37 cellular contexts compared by ENCODE assay signal in genomic region chr3:96259-96658, GRCh38.
"Had no signal": no experiment of that assay in that cellular context is flagged by ENCODE, and none has a peak within 500 bp of the region (broad histone marks: within the 10 kb centered on the region; RNA-seq: fewer than 3 reads in every experiment).

No MANE protein-coding gene starts in this region.

- H3K27me3 Mint-ChIP-seq: activated CD4-positive, alpha-beta memory T cell treated with anti-CD3 and anti-CD28 coated beads, Interleukin-2, amount 10 ng/mL, durations not matched to agents 7 days and 5 days; activated CD4-positive, alpha-beta T cell treated with anti-CD3 and anti-CD28 coated beads, Interleukin-2, amount 10 ng/mL, durations not matched to agents 7 days and 5 days; activated CD8-positive, alpha-beta memory T cell treated with anti-CD3 and anti-CD28 coated beads, Interleukin-2, amount 10 ng/mL, durations not matched to agents 7 days and 5 days; activated naive CD4-positive, alpha-beta T cell treated with anti-CD3 and anti-CD28 coated beads, Interleukin-2, amount 10 ng/mL, durations not matched to agents 7 days and 5 days; activated naive CD8-positive, alpha-beta T cell; activated naive CD8-positive, alpha-beta T cell treated with anti-CD3 and anti-CD28 coated beads, Interleukin-2, amount 10 ng/mL, durations not matched to agents 7 days and 5 days; brain; central memory CD8-positive, alpha-beta T cell had no signal

- H3K4me1 Mint-ChIP-seq: activated CD4-positive, alpha-beta memory T cell treated with anti-CD3 and anti-CD28 coated beads, Interleukin-2, amount 10 ng/mL, durations not matched to agents 7 days and 5 days; activated CD4-positive, alpha-beta T cell treated with anti-CD3 and anti-CD28 coated beads for 36 hours; activated CD4-positive, alpha-beta T cell treated with anti-CD3 and anti-CD28 coated beads, Interleukin-2, amount 10 ng/mL, durations not matched to agents 7 days and 5 days; activated CD8-positive, alpha-beta memory T cell treated with anti-CD3 and anti-CD28 coated beads, Interleukin-2, amount 10 ng/mL, durations not matched to agents 7 days and 5 days; activated naive CD4-positive, alpha-beta T cell treated with anti-CD3 and anti-CD28 coated beads, Interleukin-2, amount 10 ng/mL, durations not matched to agents 7 days and 5 days; activated naive CD4-positive, alpha-beta T cell treated with anti-CD3 and anti-CD28 coated beads, Interleukin-2, amount 50 U/mL, for 24 hours; activated naive CD8-positive, alpha-beta T cell treated with anti-CD3 and anti-CD28 coated beads, Interleukin-2, amount 10 ng/mL, durations not matched to agents 7 days and 5 days; activated naive CD8-positive, alpha-beta T cell treated with anti-CD3 and anti-CD28 coated beads, Interleukin-2, amount 50 U/mL, for 24 hours; central memory CD8-positive, alpha-beta T cell had no signal

- H3K4me3 ChIP-seq: ascending aorta, cardiac muscle cell had no signal

- H3K27ac Mint-ChIP-seq: activated CD4-positive, alpha-beta memory T cell treated with anti-CD3 and anti-CD28 coated beads, Interleukin-2, amount 10 ng/mL, durations not matched to agents 7 days and 5 days; activated CD4-positive, alpha-beta T cell treated with anti-CD3 and anti-CD28 coated beads for 36 hours; activated CD4-positive, alpha-beta T cell treated with anti-CD3 and anti-CD28 coated beads, Interleukin-2, amount 10 ng/mL, durations not matched to agents 7 days and 5 days; activated CD8-positive, alpha-beta memory T cell treated with anti-CD3 and anti-CD28 coated beads, Interleukin-2, amount 10 ng/mL, durations not matched to agents 7 days and 5 days; activated CD8-positive, alpha-beta T cell treated with anti-CD3 and anti-CD28 coated beads, Interleukin-2, amount 10 ng/mL, durations not matched to agents 7 days and 5 days; activated naive CD4-positive, alpha-beta T cell treated with anti-CD3 and anti-CD28 coated beads, Interleukin-2, amount 10 ng/mL, durations not matched to agents 7 days and 5 days; activated naive CD4-positive, alpha-beta T cell treated with anti-CD3 and anti-CD28 coated beads, Interleukin-2, amount 50 U/mL, for 24 hours; activated naive CD8-positive, alpha-beta T cell; activated naive CD8-positive, alpha-beta T cell treated with anti-CD3 and anti-CD28 coated beads, Interleukin-2, amount 10 ng/mL, durations not matched to agents 7 days and 5 days; activated naive CD8-positive, alpha-beta T cell treated with anti-CD3 and anti-CD28 coated beads, Interleukin-2, amount 50 U/mL, for 24 hours; activated T-cell treated with anti-CD3 and anti-CD28 coated beads, Interleukin-2, amount 50 U/mL, for 24 hours; activated T-helper 2 cell treated with anti-CD3 and anti-CD28 coated beads, Interferon-gamma antibody, Interleukin-2, Interleukin-4, amounts not matched to agents 10 μg/mL and 5 μg/mL and 100 μg/mL, durations not matched to agents 14 hours and 24 hours and 36 hours; T-helper 1 cell treated with Interleukin-12 subunit alpha and Interleukin-12 subunit beta and Interleukin-4 antibody, amounts not matched to agents 30 μg/mL and 1 μg/mL, for 36 hours; T-helper 2 cell treated with Interferon-gamma antibody and Interleukin-4, amounts not matched to agents 5 μg/mL and 100 μg/mL, for 36 hours had no signal

- H3K36me3 ChIP-seq: ascending aorta, cardiac muscle cell had no signal

- H3K36me3 Mint-ChIP-seq: activated CD8-positive, alpha-beta memory T cell treated with anti-CD3 and anti-CD28 coated beads, Interleukin-2, amount 10 ng/mL, durations not matched to agents 7 days and 5 days; activated naive CD4-positive, alpha-beta T cell treated with anti-CD3 and anti-CD28 coated beads, Interleukin-2, amount 10 ng/mL, durations not matched to agents 7 days and 5 days; activated naive CD4-positive, alpha-beta T cell treated with anti-CD3 and anti-CD28 coated beads, Interleukin-2, amount 50 U/mL, for 24 hours; activated naive CD8-positive, alpha-beta T cell; activated naive CD8-positive, alpha-beta T cell treated with anti-CD3 and anti-CD28 coated beads, Interleukin-2, amount 10 ng/mL, durations not matched to agents 7 days and 5 days; brain had no signal

- H3K9me3 ChIP-seq: ascending aorta had no signal

- H3K27ac ChIP-seq: ascending aorta, cardiac muscle cell, VCaP had no signal

- H3K27me3 ChIP-seq: ascending aorta, cardiac muscle cell had no signal

- H3K4me3 Mint-ChIP-seq: activated CD4-positive, alpha-beta memory T cell treated with anti-CD3 and anti-CD28 coated beads, Interleukin-2, amount 10 ng/mL, durations not matched to agents 7 days and 5 days; activated CD4-positive, alpha-beta T cell treated with anti-CD3 and anti-CD28 coated beads for 36 hours; activated CD4-positive, alpha-beta T cell treated with anti-CD3 and anti-CD28 coated beads, Interleukin-2, amount 10 ng/mL, durations not matched to agents 7 days and 5 days; activated CD8-positive, alpha-beta memory T cell treated with anti-CD3 and anti-CD28 coated beads, Interleukin-2, amount 10 ng/mL, durations not matched to agents 7 days and 5 days; activated CD8-positive, alpha-beta T cell treated with anti-CD3 and anti-CD28 coated beads, Interleukin-2, amount 10 ng/mL, durations not matched to agents 7 days and 5 days; activated naive CD4-positive, alpha-beta T cell treated with anti-CD3 and anti-CD28 coated beads, Interleukin-2, amount 10 ng/mL, durations not matched to agents 7 days and 5 days; activated naive CD4-positive, alpha-beta T cell treated with anti-CD3 and anti-CD28 coated beads, Interleukin-2, amount 50 U/mL, for 24 hours; activated naive CD8-positive, alpha-beta T cell; activated naive CD8-positive, alpha-beta T cell treated with anti-CD3 and anti-CD28 coated beads, Interleukin-2, amount 10 ng/mL, durations not matched to agents 7 days and 5 days; activated naive CD8-positive, alpha-beta T cell treated with anti-CD3 and anti-CD28 coated beads, Interleukin-2, amount 50 U/mL, for 24 hours; activated T-cell treated with anti-CD3 and anti-CD28 coated beads, Interleukin-2, amount 50 U/mL, for 24 hours; brain; central memory CD8-positive, alpha-beta T cell; T-helper 1 cell treated with Interleukin-12 subunit alpha and Interleukin-12 subunit beta and Interleukin-4 antibody, amounts not matched to agents 30 μg/mL and 1 μg/mL, for 36 hours; T-helper 2 cell treated with Interferon-gamma antibody and Interleukin-4, amounts not matched to agents 5 μg/mL and 100 μg/mL, for 36 hours had no signal

- ATAC-seq: activated CD4-positive, alpha-beta T cell treated with anti-CD3 and anti-CD28 coated beads for 36 hours; activated CD4-positive, CD25-positive, alpha-beta regulatory T cell treated with anti-CD3 and anti-CD28 coated beads, Interleukin-2, amount 50 U/mL, for 24 hours; activated CD8-positive, alpha-beta memory T cell treated with anti-CD3 and anti-CD28 coated beads, Interleukin-2, amount 10 ng/mL, durations not matched to agents 7 days and 5 days; activated CD8-positive, alpha-beta T cell treated with anti-CD3 and anti-CD28 coated beads, Interleukin-2, amount 10 ng/mL, durations not matched to agents 7 days and 5 days; activated naive CD8-positive, alpha-beta T cell treated with anti-CD3 and anti-CD28 coated beads, Interleukin-2, amount 50 U/mL, for 24 hours had no signal

- H3K4me1 ChIP-seq: ascending aorta had no signal

- DNase-seq: activated CD4-positive, alpha-beta memory T cell treated with anti-CD3 and anti-CD28 coated beads, Interleukin-2, amount 10 ng/mL, durations not matched to agents 7 days and 5 days; activated CD4-positive, alpha-beta T cell treated with anti-CD3 and anti-CD28 coated beads for 1 hour; activated CD4-positive, alpha-beta T cell treated with anti-CD3 and anti-CD28 coated beads for 36 hours; activated CD4-positive, alpha-beta T cell treated with anti-CD3 and anti-CD28 coated beads for 48 hours; activated CD4-positive, alpha-beta T cell treated with anti-CD3 and anti-CD28 coated beads, Interleukin-2, amount 10 ng/mL, durations not matched to agents 7 days and 5 days; activated CD4-positive, alpha-beta T cell treated with anti-CD3 and anti-CD28 coated beads, Interleukin-2, amount 50 U/mL, for 48 hours; activated CD4-positive, CD25-positive, alpha-beta regulatory T cell; activated CD8-positive, alpha-beta memory T cell treated with anti-CD3 and anti-CD28 coated beads for 24 hours; activated CD8-positive, alpha-beta memory T cell treated with anti-CD3 and anti-CD28 coated beads, Interleukin-2, amount 10 ng/mL, durations not matched to agents 7 days and 5 days; activated CD8-positive, alpha-beta memory T cell treated with anti-CD3 and anti-CD28 coated beads, Interleukin-2, amount 50 U/mL, for 48 hours; activated CD8-positive, alpha-beta T cell treated with anti-CD3 and anti-CD28 coated beads, Interleukin-2, amount 10 ng/mL, durations not matched to agents 7 days and 5 days; activated effector memory CD4-positive, alpha-beta T cell treated with Interleukin-2 at 50 U/mL for 16 hours; activated gamma-delta T cell; activated naive CD4-positive, alpha-beta T cell treated with anti-CD3 and anti-CD28 coated beads, Interleukin-2, amount 10 ng/mL, durations not matched to agents 7 days and 5 days; activated naive CD4-positive, alpha-beta T cell treated with Interleukin-2 at 50 U/mL for 16 hours; activated naive CD8-positive, alpha-beta T cell treated with anti-CD3 and anti-CD28 coated beads, Interleukin-2, amount 10 ng/mL, durations not matched to agents 7 days and 5 days; activated naive CD8-positive, alpha-beta T cell treated with anti-CD3 and anti-CD28 coated beads, Interleukin-2, amount 50 U/mL, for 24 hours; activated T-cell treated with anti-CD3 and anti-CD28 coated beads, Interleukin-2, amount 50 U/mL, for 24 hours; activated T-cell treated with anti-CD3 and anti-CD28 coated beads, Interleukin-2, amount 50 U/mL, for 48 hours; amygdala; anterior cingulate cortex; caudate nucleus; cerebellar nuclear complex; T-helper 1 cell; T-helper 2 cell; T-helper 9 cell had no signal

- H3K9me3 Mint-ChIP-seq: activated CD4-positive, alpha-beta memory T cell treated with anti-CD3 and anti-CD28 coated beads, Interleukin-2, amount 10 ng/mL, durations not matched to agents 7 days and 5 days; activated CD4-positive, alpha-beta T cell treated with anti-CD3 and anti-CD28 coated beads, Interleukin-2, amount 10 ng/mL, durations not matched to agents 7 days and 5 days; activated naive CD4-positive, alpha-beta T cell treated with anti-CD3 and anti-CD28 coated beads, Interleukin-2, amount 10 ng/mL, durations not matched to agents 7 days and 5 days; activated naive CD4-positive, alpha-beta T cell treated with anti-CD3 and anti-CD28 coated beads, Interleukin-2, amount 50 U/mL, for 24 hours; activated naive CD8-positive, alpha-beta T cell treated with anti-CD3 and anti-CD28 coated beads, Interleukin-2, amount 10 ng/mL, durations not matched to agents 7 days and 5 days; activated naive CD8-positive, alpha-beta T cell treated with anti-CD3 and anti-CD28 coated beads, Interleukin-2, amount 50 U/mL, for 24 hours; activated T-cell treated with anti-CD3 and anti-CD28 coated beads, Interleukin-2, amount 50 U/mL, for 24 hours; activated T-helper 2 cell treated with anti-CD3 and anti-CD28 coated beads, Interferon-gamma antibody, Interleukin-2, Interleukin-4, amounts not matched to agents 10 μg/mL and 5 μg/mL and 100 μg/mL, durations not matched to agents 14 hours and 24 hours and 36 hours; T-helper 1 cell treated with Interleukin-12 subunit alpha and Interleukin-12 subunit beta and Interleukin-4 antibody, amounts not matched to agents 30 μg/mL and 1 μg/mL, for 36 hours; T-helper 2 cell treated with Interferon-gamma antibody and Interleukin-4, amounts not matched to agents 5 μg/mL and 100 μg/mL, for 36 hours had no signal
